Comparison of ENCODE assay signal across 24 cellular contexts in the genomic region with DNA sequence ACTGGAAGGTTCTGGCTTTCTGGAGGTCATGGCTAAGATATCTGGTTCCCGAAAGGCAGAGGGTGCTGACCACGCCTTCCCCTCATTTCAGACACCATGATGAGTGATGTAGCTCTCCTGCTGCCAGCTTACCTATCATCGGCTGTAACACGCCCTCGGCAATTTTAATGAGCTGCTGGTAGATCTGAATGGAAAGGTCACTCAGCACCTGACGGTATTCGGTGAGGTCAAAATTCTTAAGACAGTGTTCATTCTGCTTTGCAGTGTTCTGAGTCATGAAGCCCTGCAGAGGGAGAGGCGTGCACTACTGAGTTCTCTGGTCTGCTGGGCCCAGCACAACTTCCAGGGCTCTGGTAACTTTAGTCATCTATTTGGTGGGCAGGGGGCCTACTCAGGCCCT. TPM values are rescaled to one million over a fixed set of nuclear protein-coding genes. Genes with fewer than 3 reads are reported as not detected.
DNase-seq lines count a peak whose midpoint lies in the region; ATAC-seq and TF ChIP-seq lines count a peak whose summit lies in the region.
"Had no signal": no experiment of that assay in that cellular context is flagged by ENCODE, and none has a peak within 500 bp of the region (broad histone marks: within the 10 kb centered on the region; RNA-seq: fewer than 3 reads in every experiment).

No MANE protein-coding gene starts in this region.

- peaks cover 10% of the 10 kb centered on the region; the same call in 1 of the 2 replicates for H3K9me1 ChIP-seq in IMR-90 (ENCODE audit: insufficient read depth, low read length)

- H3K56ac ChIP-seq in IMR-90 (ENCODE audit: extremely low read depth, insufficient read depth, low read length) = no peak overlapping the region

- H4K5ac ChIP-seq in IMR-90 (ENCODE audit: low read depth, low read length) = no peak overlapping the region

- no TSS peak for BruUV-seq in IMR-90 (replicated peaks; lab: Mats Ljungman, UMichigan)

- in situ Hi-C loops in IMR-90 (cut with MboI; ENCODE audit: low sequenced_read_pairs) = no loop called here

- H3K4me1 ChIP-seq in IMR-90 (ENCODE audit: control insufficient read depth, insufficient read depth, low read length) = peaks cover 8% of the 10 kb centered on the region
- H3K4me1 ChIP-seq in tibial nerve = no peaks in the 10 kb centered on the region
- H3K4me1 ChIP-seq in endodermal cell (ENCODE audit: control insufficient read depth, insufficient read depth, low read length) = no peaks in the 10 kb centered on the region
- H3K4me1 ChIP-seq: suprapubic skin had no signal

- POLR2A ChIA-PET in AG04450 (lab: Yijun Ruan, JAX) (no interaction called here), IMR-90 (lab: Charles Lee; ENCODE audit: unreplicated experiment) (no interaction called here)

- no peaks in the 10 kb centered on the region for H3K9me3 Mint-ChIP-seq in endodermal cell
- H3K9me3 Mint-ChIP-seq: activated naive CD4-positive, alpha-beta T cell treated with anti-CD3 and anti-CD28 coated beads, Interleukin-2, amount 10 ng/mL, durations not matched to agents 7 days and 5 days; CD4-positive, alpha-beta memory T cell; neural crest cell; T-helper 1 cell treated with Interleukin-12 subunit alpha and Interleukin-12 subunit beta and Interleukin-4 antibody, amounts not matched to agents 30 μg/mL and 1 μg/mL, for 36 hours had no signal

- H2BK120ac ChIP-seq in IMR-90 (ENCODE audit: low read depth, low read length) = no peak overlapping the region

- H3K79me1 ChIP-seq in IMR-90 (ENCODE audit: low read depth in 1 of 2, low read length in 2 of 2) = 0 out of 4 replicates have a peak, but pooled peaks cover 0 to 2% of the 10 kb centered on the region in 2 experiments

- no peak for TF ChIP-seq RAD21 in IMR-90 (IDR thresholded peaks at IDR 0.05; ENCODE audit: low read length)

- no peaks in the 10 kb centered on the region for H3K27me3 Mint-ChIP-seq in endodermal cell (ENCODE audit: insufficient read depth)
- H3K27me3 Mint-ChIP-seq: activated naive CD4-positive, alpha-beta T cell treated with anti-CD3 and anti-CD28 coated beads, Interleukin-2, amount 10 ng/mL, durations not matched to agents 7 days and 5 days; CD4-positive, alpha-beta memory T cell had no signal

- peak overlapping the region; percentile 29 for H2AK9ac ChIP-seq in IMR-90 (replicated peaks; ENCODE audit: low read depth, low read length, poor library complexity)

- 25% methylated on average over 4 of the region's 8 CpGs; no CpG with 5 or more reads in 1 of the 2 experiments for WGBS in IMR-90 (ENCODE audit: extremely low coverage in 2 of 2, insufficient read length in 1 of 2), 2 experiments
- WGBS in tibial nerve, 2 donors = 97 to 98% methylated on average over 8 of the region's 8 CpGs
- 94 to 95% methylated on average over 7 to 8 of the region's 8 CpGs for WGBS in endodermal cell (ENCODE audit: insufficient coverage in 1 of 2, insufficient read length in 1 of 2), 2 experiments

- H3K9me3 ChIP-seq in AG04450 (ENCODE audit: control insufficient read depth, insufficient read depth, low read length) = no peaks in the 10 kb centered on the region
- no peaks in the 10 kb centered on the region for H3K9me3 ChIP-seq in IMR-90 (ENCODE audit: control insufficient read depth, insufficient read depth, low read length)
- no peaks in the 10 kb centered on the region for H3K9me3 ChIP-seq in tibial nerve
- no peaks in the 10 kb centered on the region for H3K9me3 ChIP-seq in endodermal cell (ENCODE audit: control insufficient read depth, low read length)
- H3K9me3 ChIP-seq: psoas muscle, suprapubic skin had no signal

- intact Hi-C loops in IMR-90 (cut with micrococcal nuclease) (no loop called here), left colon (cut with DNase I, micrococcal nuclease) (no loop called here)

- H2AFZ ChIP-seq in IMR-90 (replicated peaks; ENCODE audit: low read length, poor library complexity) = peak overlapping the region; percentile 29

- no peak overlapping the region for H3K27ac Mint-ChIP-seq in endodermal cell
- H3K27ac Mint-ChIP-seq: activated naive CD4-positive, alpha-beta T cell treated with anti-CD3 and anti-CD28 coated beads, Interleukin-2, amount 10 ng/mL, durations not matched to agents 7 days and 5 days; T-helper 1 cell treated with Interleukin-12 subunit alpha and Interleukin-12 subunit beta and Interleukin-4 antibody, amounts not matched to agents 30 μg/mL and 1 μg/mL, for 36 hours had no signal

- no peak overlapping the region for H3K18ac ChIP-seq in IMR-90 (ENCODE audit: low read depth, low read length)

- no peak overlapping the region for H3K4me3 Mint-ChIP-seq in endodermal cell
- H3K4me3 Mint-ChIP-seq: activated naive CD4-positive, alpha-beta T cell treated with anti-CD3 and anti-CD28 coated beads, Interleukin-2, amount 10 ng/mL, durations not matched to agents 7 days and 5 days; CD4-positive, alpha-beta memory T cell; neural crest cell; T-helper 1 cell treated with Interleukin-12 subunit alpha and Interleukin-12 subunit beta and Interleukin-4 antibody, amounts not matched to agents 30 μg/mL and 1 μg/mL, for 36 hours had no signal

- no peak overlapping the region for H3K23ac ChIP-seq in IMR-90 (ENCODE audit: low read depth, low read length)

- no peaks in the 10 kb centered on the region for H4K20me1 ChIP-seq in IMR-90 (ENCODE audit: insufficient read depth, low read length)

- no peak overlapping the region for H3K4me2 ChIP-seq in IMR-90 (ENCODE audit: low read depth, low read length)

- no peak for TF ChIP-seq EP300 in tibial nerve (IDR thresholded peaks at IDR 0.05)

- dilution Hi-C loops in IMR-90 (cut with HindIII; ENCODE audit: low sequenced_read_pairs, unreplicated experiment) = no loop called here

- H3K27ac ChIP-seq in AG04450 (ENCODE audit: low read depth, low read length) (no peak overlapping the region), IMR-90 (ENCODE audit: insufficient read depth, low read length) (no peak overlapping the region), tibial nerve (no peak overlapping the region), endodermal cell (ENCODE audit: low read depth, low read length) (no peak overlapping the region)
- H3K27ac ChIP-seq: HL-60, psoas muscle, suprapubic skin, VCaP had no signal

- H3K9ac ChIP-seq in IMR-90 (ENCODE audit: low read depth, low read length) = no peak overlapping the region
- no peak overlapping the region for H3K9ac ChIP-seq in endodermal cell (ENCODE audit: extremely low read depth, low read length, poor library complexity, severe bottlenecking)

- TF ChIP-seq POLR2A in IMR-90 (IDR thresholded peaks at IDR 0.05; ENCODE audit: low read depth, low read length) (no peak), tibial nerve (IDR thresholded peaks at IDR 0.05) (no peak)

- no peak overlapping the region for H4K91ac ChIP-seq in IMR-90 (ENCODE audit: insufficient read depth, low read depth, low read length)

- H2BK15ac ChIP-seq in IMR-90 (ENCODE audit: low read depth, low read length) = no peak overlapping the region

- DNase-seq in AG04450 (ENCODE audit: low read depth, low spot score) (no peak), IMR-90 (peak; percentile 75), choroid plexus epithelial cell (ENCODE audit: low read depth) (peak; percentile 85), left colon (no peak), midbrain (lab: John Stamatoyannopoulos, UW) (no peak), tibial nerve (ENCODE audit: low spot score in 2 of 2) (no peak), endodermal cell (no peak)
- DNase-seq: activated CD4-positive, alpha-beta T cell treated with anti-CD3 and anti-CD28 coated beads, Interleukin-2, amount 50 U/mL, for 48 hours; activated naive CD4-positive, alpha-beta T cell treated with anti-CD3 and anti-CD28 coated beads, Interleukin-2, amount 10 ng/mL, durations not matched to agents 7 days and 5 days; activated T-cell treated with anti-CD3 and anti-CD28 coated beads, Interleukin-2, amount 50 U/mL, for 1 hour; CD4-positive, alpha-beta memory T cell; DMS53; NCI-H1048; NCI-H2029 treated with DMSO at 0.1 percent for 48 hours; NCI-H524; psoas muscle; SIG-M5 had no signal

- 0 out of 2 replicates have a peak, but pooled peaks have one; percentile 1 for TF ChIP-seq CTCF in AG04450 (IDR thresholded peaks at IDR 0.05; ENCODE audit: low read depth, low read length)
- TF ChIP-seq CTCF in IMR-90 (conservative IDR thresholded peaks at IDR 0.05; ENCODE audit: low read depth, low read length) = no peak
- TF ChIP-seq CTCF in choroid plexus epithelial cell (conservative IDR thresholded peaks at IDR 0.05; ENCODE audit: low read depth, low read length) = peak; percentile 20
- TF ChIP-seq CTCF in tibial nerve (IDR thresholded peaks at IDR 0.05) = no peak
- TF ChIP-seq CTCF in endodermal cell (conservative IDR thresholded peaks at IDR 0.05) = no peak

- H2BK5ac ChIP-seq in IMR-90 (ENCODE audit: low read depth, low read length, poor library complexity, severe bottlenecking) = no peak overlapping the region

- no peak overlapping the region for H2BK20ac ChIP-seq in IMR-90 (ENCODE audit: low read depth, low read length)

- H3K36me3 ChIP-seq in IMR-90 (ENCODE audit: control insufficient read depth, insufficient read depth, low read length) (no peaks in the 10 kb centered on the region), tibial nerve (no peaks in the 10 kb centered on the region), endodermal cell (ENCODE audit: control insufficient read depth, insufficient read depth, low read length) (peaks cover 4% of the 10 kb centered on the region)
- H3K36me3 ChIP-seq: suprapubic skin had no signal

- H3K4me3 ChIP-seq in AG04450 (ENCODE audit: low read depth, low read length) = no peak overlapping the region
- no peak overlapping the region for H3K4me3 ChIP-seq in IMR-90 (ENCODE audit: insufficient read depth, low read depth, low read length)
- H3K4me3 ChIP-seq in choroid plexus epithelial cell (ENCODE audit: low read depth, low read length) = no peak overlapping the region
- H3K4me3 ChIP-seq in tibial nerve = no peak overlapping the region
- no peak overlapping the region for H3K4me3 ChIP-seq in endodermal cell (ENCODE audit: low read length)
- H3K4me3 ChIP-seq: K562, psoas muscle, suprapubic skin had no signal

- peaks cover 23% of the 10 kb centered on the region for H3K4me1 Mint-ChIP-seq in endodermal cell
- H3K4me1 Mint-ChIP-seq: activated naive CD4-positive, alpha-beta T cell treated with anti-CD3 and anti-CD28 coated beads, Interleukin-2, amount 10 ng/mL, durations not matched to agents 7 days and 5 days; neural crest cell had no signal

- H3K36me3 Mint-ChIP-seq in endodermal cell (ENCODE audit: low read depth) = peaks cover 8% of the 10 kb centered on the region
- H3K36me3 Mint-ChIP-seq: activated naive CD4-positive, alpha-beta T cell treated with anti-CD3 and anti-CD28 coated beads, Interleukin-2, amount 10 ng/mL, durations not matched to agents 7 days and 5 days had no signal

- CTCF ChIA-PET in AG04450 (lab: Charles Lee) = no interaction called here
- CTCF ChIA-PET in IMR-90 (lab: Yijun Ruan, JAX) = no interaction called here

- H3K4ac ChIP-seq in IMR-90 (ENCODE audit: low read depth, low read length) = peak overlapping the region; percentile 45; the same call in 1 of the 2 replicates

- no peak overlapping the region for H3K14ac ChIP-seq in IMR-90 (replicated peaks; ENCODE audit: low read depth, low read length)

- H2AK5ac ChIP-seq in IMR-90 (ENCODE audit: low read depth, low read length) = peak overlapping the region; percentile 76

- peak; percentile 66 for ATAC-seq in IMR-90 (ENCODE audit: low read depth)
- peak; percentile 27 for ATAC-seq in left colon
- no peak for ATAC-seq in GM21529 (IDR thresholded peaks at IDR 0.05; ENCODE audit: unreplicated experiment)
- ATAC-seq: K562 had no signal

- H3K27me3 ChIP-seq in AG04450 (ENCODE audit: control insufficient read depth, insufficient read depth, low read length) = no peaks in the 10 kb centered on the region
- H3K27me3 ChIP-seq in IMR-90 (ENCODE audit: control insufficient read depth, insufficient read depth, low read length) = no peaks in the 10 kb centered on the region
- no peaks in the 10 kb centered on the region for H3K27me3 ChIP-seq in tibial nerve
- no peaks in the 10 kb centered on the region for H3K27me3 ChIP-seq in endodermal cell (ENCODE audit: control insufficient read depth, insufficient read depth, low read length, poor library complexity, severe bottlenecking)
- H3K27me3 ChIP-seq: suprapubic skin had no signal

- peak overlapping the region in 1 of 2 experiments; percentile 6; a peak in 1 of 4 replicates for H4K8ac ChIP-seq in IMR-90 (ENCODE audit: low read depth in 2 of 2, low read length in 2 of 2)

RNA-seq across cellular contexts. Expression of gene ACAA2, which starts 25.7 kb away (rescaled TPM):
- polyA plus RNA-seq in AG04450 (2011; rRNA removed) = 33.8 and 34.7 TPM in 2 replicates
- 19.8 and 22.0 TPM in 2 replicates for polyA minus RNA-seq in AG04450 (2011; rRNA and poly(A)+ RNA removed)
- total RNA-seq in IMR-90 (2012; rRNA removed) = 61.5 and 71.7 TPM in 2 replicates
- polyA plus RNA-seq in IMR-90 (2012; rRNA removed) = 19.0 and 24.4 TPM in 2 replicates
- polyA plus RNA-seq in IMR-90 (2012; cell fraction: cytosol; rRNA removed) = 6.5 and 12.8 TPM in 2 replicates
- polyA plus RNA-seq in IMR-90 (2012; cell fraction: nucleus; rRNA removed; ENCODE audit: low replicate concordance) = 2.4 and 15.0 TPM in 2 replicates
- total RNA-seq in left colon = 100 to 1,000 TPM; 295 to 358 TPM
- total RNA-seq in tibial nerve = 10 to 100 TPM; 47.9 to 63.4 (median 50.0) TPM
- total RNA-seq in endodermal cell = 100 to 1,000 TPM; 128 to 131 TPM
- 98.0 TPM for polyA plus RNA-seq in endodermal cell (2013, experiment 1 of 2)
- polyA plus RNA-seq in endodermal cell (2013, experiment 2 of 2) = 83.9 TPM

Comparison
In these comparisons a context has a peak if more than half of its experiments do, and no peak if none do; other contexts are left out.
1. DNase-seq: peak in IMR-90 (single experiment) and choroid plexus epithelial cell (single experiment); none in AG04450 (single experiment), left colon (0 of 2), midbrain (single experiment), tibial nerve (0 of 2) and endodermal cell (single experiment).
2. CTCF ChIP-seq: peak in AG04450 (single experiment) and choroid plexus epithelial cell (single experiment); none in IMR-90 (single experiment), tibial nerve (0 of 5) and endodermal cell (single experiment).